In the genomic region with DNA sequence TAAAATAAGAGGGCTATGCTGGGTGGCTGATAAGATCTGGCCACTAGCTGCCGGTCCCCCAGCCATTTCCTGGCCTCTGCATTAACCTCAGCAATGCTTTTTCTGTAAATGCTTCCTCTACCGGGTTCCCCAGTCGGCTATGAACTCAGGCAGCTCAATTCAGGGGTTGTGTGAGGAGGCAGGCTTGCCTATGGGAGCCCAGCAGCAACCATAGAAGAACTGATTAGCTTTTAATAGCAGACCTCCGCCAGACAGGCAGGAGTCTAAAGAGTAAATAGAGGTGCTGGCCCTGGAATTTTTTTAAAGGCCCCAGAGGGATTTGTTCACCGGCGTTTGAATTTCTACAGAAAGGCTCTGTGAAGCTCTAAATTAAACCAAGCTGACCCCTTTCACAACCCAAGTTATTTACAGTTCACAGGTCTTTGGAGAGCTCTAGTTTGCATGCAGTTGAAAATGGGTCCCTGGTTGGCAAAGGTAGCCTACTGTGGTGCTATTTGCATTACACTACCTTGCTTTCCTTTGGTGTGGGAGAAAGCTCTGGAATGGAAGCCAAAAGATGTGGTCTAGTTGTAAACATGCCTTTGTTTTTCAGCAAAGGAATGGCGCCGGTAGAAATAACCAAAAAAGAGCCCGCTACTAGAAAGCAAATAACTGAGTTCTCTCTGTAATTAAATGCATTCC, we compare ENCODE assay signal across 1 cellular context.
A peak's percentile ranks its signal among the peaks of the same experiment; 100 is the strongest.
TF ChIP-seq lines count a peak whose summit lies in the region.

No MANE protein-coding gene starts in this region.

TF ChIP-seq in WTC11, 78 proteins besides CTCF, POLR2A, EP300 and RAD21 (continued from another document and continues in another):
- TF ChIP-seq GTF2I (CRISPR knock-in tag; conservative IDR thresholded peaks at IDR 0.05) (no peak), NFE2L1 (CRISPR knock-in tag; IDR thresholded peaks at IDR 0.05) (no peak), CREB1 (CRISPR knock-in tag; IDR thresholded peaks at IDR 0.05) (no peak), RORB (CRISPR knock-in tag; IDR thresholded peaks at IDR 0.05) (no peak), NR2C2 (CRISPR knock-in tag; IDR thresholded peaks at IDR 0.05) (no peak), ZNF671 (CRISPR knock-in tag; IDR thresholded peaks at IDR 0.05) (no peak), NR1H2 (CRISPR knock-in tag; IDR thresholded peaks at IDR 0.05) (no peak), ZNF232 (CRISPR knock-in tag; IDR thresholded peaks at IDR 0.05) (no peak), ZNF416 (CRISPR knock-in tag; IDR thresholded peaks at IDR 0.05) (no peak), ZNF423 (CRISPR knock-in tag; IDR thresholded peaks at IDR 0.05) (peak; percentile 77), HMGA2 (CRISPR knock-in tag; IDR thresholded peaks at IDR 0.05) (no peak), CREM (CRISPR knock-in tag; IDR thresholded peaks at IDR 0.05) (no peak), FOXJ3 (CRISPR knock-in tag; IDR thresholded peaks at IDR 0.05; ENCODE audit: borderline replicate concordance) (no peak; the same call in 1 of the 2 replicates), KAT7 (CRISPR knock-in tag; IDR thresholded peaks at IDR 0.05; ENCODE audit: borderline replicate concordance) (no peak)
- TF ChIP-seq, protein P1, sequence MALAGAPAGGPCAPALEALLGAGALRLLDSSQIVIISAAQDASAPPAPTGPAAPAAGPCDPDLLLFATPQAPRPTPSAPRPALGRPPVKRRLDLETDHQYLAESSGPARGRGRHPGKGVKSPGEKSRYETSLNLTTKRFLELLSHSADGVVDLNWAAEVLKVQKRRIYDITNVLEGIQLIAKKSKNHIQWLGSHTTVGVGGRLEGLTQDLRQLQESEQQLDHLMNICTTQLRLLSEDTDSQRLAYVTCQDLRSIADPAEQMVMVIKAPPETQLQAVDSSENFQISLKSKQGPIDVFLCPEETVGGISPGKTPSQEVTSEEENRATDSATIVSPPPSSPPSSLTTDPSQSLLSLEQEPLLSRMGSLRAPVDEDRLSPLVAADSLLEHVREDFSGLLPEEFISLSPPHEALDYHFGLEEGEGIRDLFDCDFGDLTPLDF (CRISPR knock-in tag; IDR thresholded peaks at IDR 0.05): no peak
- TF ChIP-seq, protein P2, sequence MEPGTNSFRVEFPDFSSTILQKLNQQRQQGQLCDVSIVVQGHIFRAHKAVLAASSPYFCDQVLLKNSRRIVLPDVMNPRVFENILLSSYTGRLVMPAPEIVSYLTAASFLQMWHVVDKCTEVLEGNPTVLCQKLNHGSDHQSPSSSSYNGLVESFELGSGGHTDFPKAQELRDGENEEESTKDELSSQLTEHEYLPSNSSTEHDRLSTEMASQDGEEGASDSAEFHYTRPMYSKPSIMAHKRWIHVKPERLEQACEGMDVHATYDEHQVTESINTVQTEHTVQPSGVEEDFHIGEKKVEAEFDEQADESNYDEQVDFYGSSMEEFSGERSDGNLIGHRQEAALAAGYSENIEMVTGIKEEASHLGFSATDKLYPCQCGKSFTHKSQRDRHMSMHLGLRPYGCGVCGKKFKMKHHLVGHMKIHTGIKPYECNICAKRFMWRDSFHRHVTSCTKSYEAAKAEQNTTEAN (CRISPR knock-in tag; IDR thresholded peaks at IDR 0.05): no peak
- TF ChIP-seq, protein P3, sequence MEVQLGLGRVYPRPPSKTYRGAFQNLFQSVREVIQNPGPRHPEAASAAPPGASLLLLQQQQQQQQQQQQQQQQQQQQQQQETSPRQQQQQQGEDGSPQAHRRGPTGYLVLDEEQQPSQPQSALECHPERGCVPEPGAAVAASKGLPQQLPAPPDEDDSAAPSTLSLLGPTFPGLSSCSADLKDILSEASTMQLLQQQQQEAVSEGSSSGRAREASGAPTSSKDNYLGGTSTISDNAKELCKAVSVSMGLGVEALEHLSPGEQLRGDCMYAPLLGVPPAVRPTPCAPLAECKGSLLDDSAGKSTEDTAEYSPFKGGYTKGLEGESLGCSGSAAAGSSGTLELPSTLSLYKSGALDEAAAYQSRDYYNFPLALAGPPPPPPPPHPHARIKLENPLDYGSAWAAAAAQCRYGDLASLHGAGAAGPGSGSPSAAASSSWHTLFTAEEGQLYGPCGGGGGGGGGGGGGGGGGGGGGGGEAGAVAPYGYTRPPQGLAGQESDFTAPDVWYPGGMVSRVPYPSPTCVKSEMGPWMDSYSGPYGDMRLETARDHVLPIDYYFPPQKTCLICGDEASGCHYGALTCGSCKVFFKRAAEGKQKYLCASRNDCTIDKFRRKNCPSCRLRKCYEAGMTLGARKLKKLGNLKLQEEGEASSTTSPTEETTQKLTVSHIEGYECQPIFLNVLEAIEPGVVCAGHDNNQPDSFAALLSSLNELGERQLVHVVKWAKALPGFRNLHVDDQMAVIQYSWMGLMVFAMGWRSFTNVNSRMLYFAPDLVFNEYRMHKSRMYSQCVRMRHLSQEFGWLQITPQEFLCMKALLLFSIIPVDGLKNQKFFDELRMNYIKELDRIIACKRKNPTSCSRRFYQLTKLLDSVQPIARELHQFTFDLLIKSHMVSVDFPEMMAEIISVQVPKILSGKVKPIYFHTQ (CRISPR knock-in tag; IDR thresholded peaks at IDR 0.05): no peak; the same call in 1 of the 2 replicates
- TF ChIP-seq, protein P4, sequence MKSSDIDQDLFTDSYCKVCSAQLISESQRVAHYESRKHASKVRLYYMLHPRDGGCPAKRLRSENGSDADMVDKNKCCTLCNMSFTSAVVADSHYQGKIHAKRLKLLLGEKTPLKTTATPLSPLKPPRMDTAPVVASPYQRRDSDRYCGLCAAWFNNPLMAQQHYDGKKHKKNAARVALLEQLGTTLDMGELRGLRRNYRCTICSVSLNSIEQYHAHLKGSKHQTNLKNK (CRISPR knock-in tag; IDR thresholded peaks at IDR 0.05): no peak
- TF ChIP-seq, protein P5, sequence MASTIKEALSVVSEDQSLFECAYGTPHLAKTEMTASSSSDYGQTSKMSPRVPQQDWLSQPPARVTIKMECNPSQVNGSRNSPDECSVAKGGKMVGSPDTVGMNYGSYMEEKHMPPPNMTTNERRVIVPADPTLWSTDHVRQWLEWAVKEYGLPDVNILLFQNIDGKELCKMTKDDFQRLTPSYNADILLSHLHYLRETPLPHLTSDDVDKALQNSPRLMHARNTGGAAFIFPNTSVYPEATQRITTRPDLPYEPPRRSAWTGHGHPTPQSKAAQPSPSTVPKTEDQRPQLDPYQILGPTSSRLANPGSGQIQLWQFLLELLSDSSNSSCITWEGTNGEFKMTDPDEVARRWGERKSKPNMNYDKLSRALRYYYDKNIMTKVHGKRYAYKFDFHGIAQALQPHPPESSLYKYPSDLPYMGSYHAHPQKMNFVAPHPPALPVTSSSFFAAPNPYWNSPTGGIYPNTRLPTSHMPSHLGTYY (CRISPR knock-in tag; IDR thresholded peaks at IDR 0.05): peak; percentile 17; the same call in 1 of the 2 replicates
- TF ChIP-seq, protein P6, sequence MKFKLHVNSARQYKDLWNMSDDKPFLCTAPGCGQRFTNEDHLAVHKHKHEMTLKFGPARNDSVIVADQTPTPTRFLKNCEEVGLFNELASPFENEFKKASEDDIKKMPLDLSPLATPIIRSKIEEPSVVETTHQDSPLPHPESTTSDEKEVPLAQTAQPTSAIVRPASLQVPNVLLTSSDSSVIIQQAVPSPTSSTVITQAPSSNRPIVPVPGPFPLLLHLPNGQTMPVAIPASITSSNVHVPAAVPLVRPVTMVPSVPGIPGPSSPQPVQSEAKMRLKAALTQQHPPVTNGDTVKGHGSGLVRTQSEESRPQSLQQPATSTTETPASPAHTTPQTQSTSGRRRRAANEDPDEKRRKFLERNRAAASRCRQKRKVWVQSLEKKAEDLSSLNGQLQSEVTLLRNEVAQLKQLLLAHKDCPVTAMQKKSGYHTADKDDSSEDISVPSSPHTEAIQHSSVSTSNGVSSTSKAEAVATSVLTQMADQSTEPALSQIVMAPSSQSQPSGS (CRISPR knock-in tag; IDR thresholded peaks at IDR 0.05; ENCODE audit: borderline replicate concordance, low read depth): no peak
- TF ChIP-seq, protein P7, sequence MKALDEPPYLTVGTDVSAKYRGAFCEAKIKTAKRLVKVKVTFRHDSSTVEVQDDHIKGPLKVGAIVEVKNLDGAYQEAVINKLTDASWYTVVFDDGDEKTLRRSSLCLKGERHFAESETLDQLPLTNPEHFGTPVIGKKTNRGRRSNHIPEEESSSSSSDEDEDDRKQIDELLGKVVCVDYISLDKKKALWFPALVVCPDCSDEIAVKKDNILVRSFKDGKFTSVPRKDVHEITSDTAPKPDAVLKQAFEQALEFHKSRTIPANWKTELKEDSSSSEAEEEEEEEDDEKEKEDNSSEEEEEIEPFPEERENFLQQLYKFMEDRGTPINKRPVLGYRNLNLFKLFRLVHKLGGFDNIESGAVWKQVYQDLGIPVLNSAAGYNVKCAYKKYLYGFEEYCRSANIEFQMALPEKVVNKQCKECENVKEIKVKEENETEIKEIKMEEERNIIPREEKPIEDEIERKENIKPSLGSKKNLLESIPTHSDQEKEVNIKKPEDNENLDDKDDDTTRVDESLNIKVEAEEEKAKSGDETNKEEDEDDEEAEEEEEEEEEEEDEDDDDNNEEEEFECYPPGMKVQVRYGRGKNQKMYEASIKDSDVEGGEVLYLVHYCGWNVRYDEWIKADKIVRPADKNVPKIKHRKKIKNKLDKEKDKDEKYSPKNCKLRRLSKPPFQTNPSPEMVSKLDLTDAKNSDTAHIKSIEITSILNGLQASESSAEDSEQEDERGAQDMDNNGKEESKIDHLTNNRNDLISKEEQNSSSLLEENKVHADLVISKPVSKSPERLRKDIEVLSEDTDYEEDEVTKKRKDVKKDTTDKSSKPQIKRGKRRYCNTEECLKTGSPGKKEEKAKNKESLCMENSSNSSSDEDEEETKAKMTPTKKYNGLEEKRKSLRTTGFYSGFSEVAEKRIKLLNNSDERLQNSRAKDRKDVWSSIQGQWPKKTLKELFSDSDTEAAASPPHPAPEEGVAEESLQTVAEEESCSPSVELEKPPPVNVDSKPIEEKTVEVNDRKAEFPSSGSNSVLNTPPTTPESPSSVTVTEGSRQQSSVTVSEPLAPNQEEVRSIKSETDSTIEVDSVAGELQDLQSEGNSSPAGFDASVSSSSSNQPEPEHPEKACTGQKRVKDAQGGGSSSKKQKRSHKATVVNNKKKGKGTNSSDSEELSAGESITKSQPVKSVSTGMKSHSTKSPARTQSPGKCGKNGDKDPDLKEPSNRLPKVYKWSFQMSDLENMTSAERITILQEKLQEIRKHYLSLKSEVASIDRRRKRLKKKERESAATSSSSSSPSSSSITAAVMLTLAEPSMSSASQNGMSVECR (CRISPR knock-in tag; IDR thresholded peaks at IDR 0.05; ENCODE audit: borderline replicate concordance): no peak
- TF ChIP-seq, protein P8, sequence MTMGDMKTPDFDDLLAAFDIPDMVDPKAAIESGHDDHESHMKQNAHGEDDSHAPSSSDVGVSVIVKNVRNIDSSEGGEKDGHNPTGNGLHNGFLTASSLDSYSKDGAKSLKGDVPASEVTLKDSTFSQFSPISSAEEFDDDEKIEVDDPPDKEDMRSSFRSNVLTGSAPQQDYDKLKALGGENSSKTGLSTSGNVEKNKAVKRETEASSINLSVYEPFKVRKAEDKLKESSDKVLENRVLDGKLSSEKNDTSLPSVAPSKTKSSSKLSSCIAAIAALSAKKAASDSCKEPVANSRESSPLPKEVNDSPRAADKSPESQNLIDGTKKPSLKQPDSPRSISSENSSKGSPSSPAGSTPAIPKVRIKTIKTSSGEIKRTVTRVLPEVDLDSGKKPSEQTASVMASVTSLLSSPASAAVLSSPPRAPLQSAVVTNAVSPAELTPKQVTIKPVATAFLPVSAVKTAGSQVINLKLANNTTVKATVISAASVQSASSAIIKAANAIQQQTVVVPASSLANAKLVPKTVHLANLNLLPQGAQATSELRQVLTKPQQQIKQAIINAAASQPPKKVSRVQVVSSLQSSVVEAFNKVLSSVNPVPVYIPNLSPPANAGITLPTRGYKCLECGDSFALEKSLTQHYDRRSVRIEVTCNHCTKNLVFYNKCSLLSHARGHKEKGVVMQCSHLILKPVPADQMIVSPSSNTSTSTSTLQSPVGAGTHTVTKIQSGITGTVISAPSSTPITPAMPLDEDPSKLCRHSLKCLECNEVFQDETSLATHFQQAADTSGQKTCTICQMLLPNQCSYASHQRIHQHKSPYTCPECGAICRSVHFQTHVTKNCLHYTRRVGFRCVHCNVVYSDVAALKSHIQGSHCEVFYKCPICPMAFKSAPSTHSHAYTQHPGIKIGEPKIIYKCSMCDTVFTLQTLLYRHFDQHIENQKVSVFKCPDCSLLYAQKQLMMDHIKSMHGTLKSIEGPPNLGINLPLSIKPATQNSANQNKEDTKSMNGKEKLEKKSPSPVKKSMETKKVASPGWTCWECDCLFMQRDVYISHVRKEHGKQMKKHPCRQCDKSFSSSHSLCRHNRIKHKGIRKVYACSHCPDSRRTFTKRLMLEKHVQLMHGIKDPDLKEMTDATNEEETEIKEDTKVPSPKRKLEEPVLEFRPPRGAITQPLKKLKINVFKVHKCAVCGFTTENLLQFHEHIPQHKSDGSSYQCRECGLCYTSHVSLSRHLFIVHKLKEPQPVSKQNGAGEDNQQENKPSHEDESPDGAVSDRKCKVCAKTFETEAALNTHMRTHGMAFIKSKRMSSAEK (CRISPR knock-in tag; IDR thresholded peaks at IDR 0.05; ENCODE audit: borderline replicate concordance): no peak
- TF ChIP-seq, protein P9, sequence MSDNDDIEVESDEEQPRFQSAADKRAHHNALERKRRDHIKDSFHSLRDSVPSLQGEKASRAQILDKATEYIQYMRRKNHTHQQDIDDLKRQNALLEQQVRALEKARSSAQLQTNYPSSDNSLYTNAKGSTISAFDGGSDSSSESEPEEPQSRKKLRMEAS (CRISPR knock-in tag; IDR thresholded peaks at IDR 0.05): peak; percentile 26; the same call in 1 of the 2 replicates
- TF ChIP-seq, protein P10, sequence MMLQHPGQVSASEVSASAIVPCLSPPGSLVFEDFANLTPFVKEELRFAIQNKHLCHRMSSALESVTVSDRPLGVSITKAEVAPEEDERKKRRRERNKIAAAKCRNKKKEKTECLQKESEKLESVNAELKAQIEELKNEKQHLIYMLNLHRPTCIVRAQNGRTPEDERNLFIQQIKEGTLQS (CRISPR knock-in tag; conservative IDR thresholded peaks at IDR 0.05): no peak
- TF ChIP-seq, protein P11, sequence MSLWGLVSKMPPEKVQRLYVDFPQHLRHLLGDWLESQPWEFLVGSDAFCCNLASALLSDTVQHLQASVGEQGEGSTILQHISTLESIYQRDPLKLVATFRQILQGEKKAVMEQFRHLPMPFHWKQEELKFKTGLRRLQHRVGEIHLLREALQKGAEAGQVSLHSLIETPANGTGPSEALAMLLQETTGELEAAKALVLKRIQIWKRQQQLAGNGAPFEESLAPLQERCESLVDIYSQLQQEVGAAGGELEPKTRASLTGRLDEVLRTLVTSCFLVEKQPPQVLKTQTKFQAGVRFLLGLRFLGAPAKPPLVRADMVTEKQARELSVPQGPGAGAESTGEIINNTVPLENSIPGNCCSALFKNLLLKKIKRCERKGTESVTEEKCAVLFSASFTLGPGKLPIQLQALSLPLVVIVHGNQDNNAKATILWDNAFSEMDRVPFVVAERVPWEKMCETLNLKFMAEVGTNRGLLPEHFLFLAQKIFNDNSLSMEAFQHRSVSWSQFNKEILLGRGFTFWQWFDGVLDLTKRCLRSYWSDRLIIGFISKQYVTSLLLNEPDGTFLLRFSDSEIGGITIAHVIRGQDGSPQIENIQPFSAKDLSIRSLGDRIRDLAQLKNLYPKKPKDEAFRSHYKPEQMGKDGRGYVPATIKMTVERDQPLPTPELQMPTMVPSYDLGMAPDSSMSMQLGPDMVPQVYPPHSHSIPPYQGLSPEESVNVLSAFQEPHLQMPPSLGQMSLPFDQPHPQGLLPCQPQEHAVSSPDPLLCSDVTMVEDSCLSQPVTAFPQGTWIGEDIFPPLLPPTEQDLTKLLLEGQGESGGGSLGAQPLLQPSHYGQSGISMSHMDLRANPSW (CRISPR knock-in tag; conservative IDR thresholded peaks at IDR 0.05; ENCODE audit: low read depth): no peak
